ENCODE assay signal across 30 cellular contexts in genomic region chr6:112199001-112199403, GRCh38. TPM values are rescaled to one million over a fixed set of nuclear protein-coding genes. Genes with fewer than 3 reads are reported as not detected.
DNase-seq lines count a peak whose midpoint lies in the region; ATAC-seq, FAIRE-seq and TF ChIP-seq lines count a peak whose summit lies in the region.
"Had no signal": no experiment of that assay in that cellular context is flagged by ENCODE, and none has a peak within 500 bp of the region (broad histone marks: within the 10 kb centered on the region; RNA-seq: fewer than 3 reads in every experiment).

No MANE protein-coding gene starts in this region.

- H2BK12ac ChIP-seq in H1 (ENCODE audit: low read depth, low read length), result no peak overlapping the region

- intact Hi-C loops in Calu3 (cut with micrococcal nuclease; ENCODE audit: unreplicated experiment), result no loop called here

- no peak overlapping the region for H4K5ac ChIP-seq in H1 (ENCODE audit: insufficient read length, low read depth, low read length)

- TF ChIP-seq POLR2A in H1 (IDR thresholded peaks at IDR 0.05; ENCODE audit: control extremely low read depth in 1 of 2, low read depth in 2 of 2, low read length in 2 of 2), result no peak

- BruUV-seq in Calu3 (replicated peaks; lab: Mats Ljungman, UMichigan), result no TSS peak

- H2BK15ac ChIP-seq in H1 (ENCODE audit: low read length), result no peak overlapping the region

- H3K36me3 Mint-ChIP-seq in Calu3 (ENCODE audit: insufficient read depth, unreplicated experiment) (peaks cover 26% of the 10 kb centered on the region), HFFc6 (ENCODE audit: low read depth) (peaks cover 43% of the 10 kb centered on the region)
- H3K36me3 Mint-ChIP-seq: CD4-positive, alpha-beta memory T cell had no signal

- FAIRE-seq in H1 (lab: Jason Lieb, UNC), result no peak
- FAIRE-seq: frontal cortex, HTR-8/SVneo, pancreas had no signal

- H4K91ac ChIP-seq in H1 (replicated peaks; ENCODE audit: insufficient read length, low read length), result no peak overlapping the region

- peaks cover 0 to 1% (median 0%) of the 10 kb centered on the region in 4 experiments; a peak in 1 of 7 replicates for H3K27me3 ChIP-seq in H1 (replicated peaks in 1 of 4; ENCODE audit: control insufficient read depth in 3 of 4, extremely low read depth in 1 of 4, insufficient read depth in 3 of 4, low read length in 3 of 4)
- H3K27me3 ChIP-seq: left lung, neural progenitor cell, pancreas, thyroid gland, uterus had no signal

- H3K79me1 ChIP-seq in H1 (ENCODE audit: low read depth, low read length), result no peaks in the 10 kb centered on the region

- TF ChIP-seq EP300 in H1 (IDR thresholded peaks at IDR 0.05; ENCODE audit: borderline replicate concordance in 1 of 2, low read depth in 2 of 2, low read length in 2 of 2), result no peak

- H3K36me3 ChIP-seq in H1 (ENCODE audit: control insufficient read depth in 2 of 4, insufficient read depth in 4 of 4, low read length in 3 of 4), result no peaks in the 10 kb centered on the region
- H3K36me3 ChIP-seq: HAP-1, left lung, neural progenitor cell, pancreas, thyroid gland, uterus had no signal

- no peak overlapping the region for H3K18ac ChIP-seq in H1 (ENCODE audit: extremely low read depth, low read length)

- no peak overlapping the region for H2BK120ac ChIP-seq in H1 (replicated peaks; ENCODE audit: low read depth, low read length)

- ATAC-seq in GM18870 (IDR thresholded peaks at IDR 0.05; ENCODE audit: unreplicated experiment), result no peak
- ATAC-seq: K562, left lung, pancreas, PC-3 had no signal

- no peaks in the 10 kb centered on the region for H4K20me1 ChIP-seq in H1 (replicated peaks in 1 of 2; ENCODE audit: control insufficient read depth in 1 of 2, insufficient read depth in 2 of 2, low read length in 2 of 2)

- H3K9me3 ChIP-seq in H1 (ENCODE audit: insufficient read depth in 2 of 2, low read depth in 1 of 2, low read length in 1 of 2), result no peaks in the 10 kb centered on the region
- H3K9me3 ChIP-seq: HAP-1, left lung, pancreas, thyroid gland, uterus had no signal

- peaks cover 40% of the 10 kb centered on the region for H3K4me1 Mint-ChIP-seq in Calu3 (ENCODE audit: low read depth, unreplicated experiment)
- H3K4me1 Mint-ChIP-seq in HFFc6 (ENCODE audit: low read depth), result peaks cover 23% of the 10 kb centered on the region
- H3K4me1 Mint-ChIP-seq: activated CD4-positive, alpha-beta memory T cell treated with anti-CD3 and anti-CD28 coated beads, Interleukin-2, amount 10 ng/mL, durations not matched to agents 7 days and 5 days; CD4-positive, alpha-beta memory T cell had no signal

- no peak overlapping the region for H3K56ac ChIP-seq in H1 (replicated peaks; ENCODE audit: insufficient read length, low read depth, low read length)

- H3K9ac ChIP-seq in H1 (replicated peaks in 1 of 4; ENCODE audit: extremely low read depth in 1 of 4, low read depth in 3 of 4, low read length in 3 of 4), result no peak overlapping the region
- H3K9ac ChIP-seq: neural progenitor cell had no signal

- peaks cover 0 to 2% (median 0%) of the 10 kb centered on the region in 4 experiments; a peak in 2 of 7 replicates for H3K4me1 ChIP-seq in H1 (replicated peaks in 1 of 4; ENCODE audit: control insufficient read depth in 3 of 4, insufficient read depth in 4 of 4, low read length in 3 of 4)
- H3K4me1 ChIP-seq: left lung, pancreas, thyroid gland, uterus had no signal

- no peaks in the 10 kb centered on the region for H3K79me2 ChIP-seq in H1 (ENCODE audit: control insufficient read depth in 1 of 2, insufficient read depth in 2 of 2, low read length in 2 of 2)

- H3K27ac ChIP-seq in H1 (ENCODE audit: low read depth, low read length), result no peak overlapping the region
- H3K27ac ChIP-seq: left lung, neural progenitor cell, pancreas, thyroid gland had no signal

- H3K4ac ChIP-seq in H1 (replicated peaks; ENCODE audit: insufficient read length, low read depth, low read length), result no peak overlapping the region

- CTCF ChIA-PET in Calu3 (lab: Charles Lee) (interaction anchor here (1.1 kb wide), 1 partner anchor 55 kb away, joined by 3 read pairs; no protein-coding TSS in a partner anchor), H1 (lab: Charles Lee; ENCODE audit: partially characterized antibody) (interaction anchor here (0.6 to 3.3 kb wide), 5 partner anchors 9 to 58 kb away, joined by 3 to 20 read pairs (median 4); no protein-coding TSS in a partner anchor)

- H3K4me3 Mint-ChIP-seq in Calu3 (ENCODE audit: low read depth, unreplicated experiment) (peak overlapping the region; percentile 47), HFFc6 (no peak overlapping the region)
- H3K4me3 Mint-ChIP-seq: activated CD4-positive, alpha-beta memory T cell treated with anti-CD3 and anti-CD28 coated beads, Interleukin-2, amount 10 ng/mL, durations not matched to agents 7 days and 5 days; activated T-helper 1 cell treated with anti-CD3 and anti-CD28 coated beads, Interleukin-12 subunit alpha, Interleukin-12 subunit beta, Interleukin-2, Interleukin-4 antibody, amounts not matched to agents 30 ng/mL and 10 ng/mL and 1 ng/mL, durations not matched to agents 14 hours and 24 hours and 36 hours; CD4-positive, alpha-beta memory T cell; neural progenitor cell; stimulated activated naive CD8-positive, alpha-beta T cell treated with anti-CD3 and anti-CD28 coated beads, Interleukin-15, Interleukin-2, amounts not matched to agents 100 ng/mL and 50 ng/mL, for 24 hours had no signal

- no peak for TF ChIP-seq CTCF in Calu3 (IDR thresholded peaks at IDR 0.05; ENCODE audit: unreplicated experiment)
- no peak for TF ChIP-seq CTCF in H1 (IDR thresholded peaks at IDR 0.05; ENCODE audit: control extremely low read depth in 1 of 3, insufficient read depth in 1 of 3, low read depth in 1 of 3, low read length in 3 of 3)
- no peak for TF ChIP-seq CTCF in HFFc6 (IDR thresholded peaks at IDR 0.05)

- H2BK20ac ChIP-seq in H1 (ENCODE audit: low read length), result no peak overlapping the region

- 73% methylated on average over 3 of the region's 3 CpGs; no CpG with 5 or more reads in 1 of the 2 experiments for WGBS in H1 (ENCODE audit: extremely low coverage in 1 of 2, insufficient coverage in 1 of 2, insufficient read length in 1 of 2, insufficient replicate concordance in 2 of 2, low coverage in 1 of 2, low lambda C conversion rate in 2 of 2, missing lambda C conversion rate in 1 of 2), 2 experiments

- no peak overlapping the region for H3K4me3 ChIP-seq in H1 (ENCODE audit: extremely low read depth in 1 of 4, insufficient read depth in 2 of 4, low read depth in 3 of 4, low read length in 4 of 4)
- H3K4me3 ChIP-seq: HAP-1, K562, left lung, neural progenitor cell, pancreas, thyroid gland, uterus had no signal

- H3K14ac ChIP-seq in H1 (ENCODE audit: insufficient read length), result no peak overlapping the region

- no peak overlapping the region for H3K4me2 ChIP-seq in H1 (ENCODE audit: insufficient read depth in 1 of 2, low read depth in 2 of 2, low read length in 2 of 2)
- H3K4me2 ChIP-seq: neural progenitor cell had no signal

- POLR2A ChIA-PET in H1 (lab: Charles Lee; ENCODE audit: partially characterized antibody), result no interaction called here

- H2AK5ac ChIP-seq in H1 (ENCODE audit: low read depth, low read length), result no peak overlapping the region

- no peaks in the 10 kb centered on the region for H3K27me3 Mint-ChIP-seq in Calu3 (ENCODE audit: unreplicated experiment)
- H3K27me3 Mint-ChIP-seq in HFFc6 (ENCODE audit: insufficient read depth), result no peaks in the 10 kb centered on the region

- H2BK5ac ChIP-seq in H1 (ENCODE audit: low read depth, low read length), result no peak overlapping the region

- H4K8ac ChIP-seq in H1 (ENCODE audit: extremely low read depth, insufficient read depth, low read length), result no peak overlapping the region

- H3K27ac Mint-ChIP-seq in Calu3 (ENCODE audit: unreplicated experiment), result peak overlapping the region; percentile 68
- no peak overlapping the region for H3K27ac Mint-ChIP-seq in HFFc6
- H3K27ac Mint-ChIP-seq: activated CD4-positive, alpha-beta memory T cell treated with anti-CD3 and anti-CD28 coated beads, Interleukin-2, amount 10 ng/mL, durations not matched to agents 7 days and 5 days; activated T-helper 1 cell treated with anti-CD3 and anti-CD28 coated beads, Interleukin-12 subunit alpha, Interleukin-12 subunit beta, Interleukin-2, Interleukin-4 antibody, amounts not matched to agents 30 ng/mL and 10 ng/mL and 1 ng/mL, durations not matched to agents 14 hours and 24 hours and 36 hours; CD4-positive, alpha-beta memory T cell; neural progenitor cell; stimulated activated naive CD8-positive, alpha-beta T cell treated with anti-CD3 and anti-CD28 coated beads, Interleukin-15, Interleukin-2, amounts not matched to agents 100 ng/mL and 50 ng/mL, for 24 hours had no signal

- no peak for TF ChIP-seq RAD21 in H1 (IDR thresholded peaks at IDR 0.05 in 1 of 2, conservative IDR thresholded peaks at IDR 0.05 in 1 of 2; ENCODE audit: low read depth in 2 of 2, low read length in 2 of 2)

- H3K23ac ChIP-seq in H1 (ENCODE audit: insufficient read length), result no peak overlapping the region

- H3K9me3 Mint-ChIP-seq in Calu3 (ENCODE audit: low read depth, unreplicated experiment) (no peaks in the 10 kb centered on the region), HFFc6 (peaks cover 4% of the 10 kb centered on the region; the same call in 1 of the 2 replicates)
- H3K9me3 Mint-ChIP-seq: activated CD4-positive, alpha-beta memory T cell treated with anti-CD3 and anti-CD28 coated beads, Interleukin-2, amount 10 ng/mL, durations not matched to agents 7 days and 5 days; stimulated activated naive CD8-positive, alpha-beta T cell treated with anti-CD3 and anti-CD28 coated beads, Interleukin-15, Interleukin-2, amounts not matched to agents 100 ng/mL and 50 ng/mL, for 24 hours had no signal

- H2AFZ ChIP-seq in H1 (ENCODE audit: low read length), result no peak overlapping the region
- H2AFZ ChIP-seq: neural progenitor cell had no signal

- DNase-seq in Calu3 (no peak), NCI-H69 (lab: John Stamatoyannopoulos, UW) (peak; percentile 37), H1 (ENCODE audit: low read depth in 1 of 2, low spot score in 2 of 2) (no peak), islet precursor cell (peak; percentile 69), MV-4-11 (lab: John Stamatoyannopoulos, UW) (no peak), cerebellar cortex (ENCODE audit: low spot score) (no peak), HFFc6 (no peak)
- DNase-seq: activated CD4-positive, alpha-beta memory T cell treated with anti-CD3 and anti-CD28 coated beads, Interleukin-2, amount 10 ng/mL, durations not matched to agents 7 days and 5 days; activated CD8-positive, alpha-beta memory T cell treated with anti-CD3 and anti-CD28 coated beads, Interleukin-2, amount 50 U/mL, for 4 hours; activated naive CD4-positive, alpha-beta T cell treated with Interleukin-2 at 50 U/mL for 16 hours; CD4-positive, alpha-beta memory T cell; cerebellar nuclear complex; hippocampal formation; left lung; NCI-H1092; NCI-H524; pancreas; PC-3; stimulated activated CD4-positive, alpha-beta T cell treated with anti-CD3 and anti-CD28 coated beads, Interleukin-1b, Interleukin-23, amount 100 ng/mL, for 48 hours; thyroid gland; uterus had no signal

- H3K23me2 ChIP-seq in H1 (ENCODE audit: low read depth, low read length), result no peaks in the 10 kb centered on the region; the same call in 1 of the 2 replicates

RNA-seq across cellular contexts. Expression of gene LAMA4, which starts 55.4 kb away (rescaled TPM):
- 85.8 and 89.9 TPM in 2 replicates for total RNA-seq in Calu3 (2022)
- total RNA-seq in H1 (2021; fragmentation: NEBNext Ultra II Directional; extraction: Animal tissue kit (Norgen Biotek cat#: 25700)), result 0.92 and 1.5 TPM in 2 replicates
- 0.95 and 2.0 TPM in 2 replicates for polyA plus RNA-seq in H1 (2011; rRNA removed)
- 1.1 TPM for polyA plus RNA-seq in H1 (2011; cell fraction: cytosol; rRNA removed)
- 2.0 TPM for polyA plus RNA-seq in H1 (2011; cell fraction: nucleus; rRNA removed)
- 0.87 to 1.4 TPM (median 1.1 TPM) in 4 replicates for polyA plus RNA-seq in H1 (2012, experiment 1 of 2)
- 0.71 TPM for polyA plus RNA-seq in H1 (2012, experiment 2 of 2)
- 4.3 TPM for polyA plus RNA-seq in H1 (2013, experiment 1 of 2)
- 4.4 TPM for polyA plus RNA-seq in H1 (2013, experiment 2 of 2)
- polyA minus RNA-seq in H1 (2011; rRNA and poly(A)+ RNA removed), result 1.3 and 2.1 TPM in 2 replicates
- 1.5 TPM for polyA minus RNA-seq in H1 (2011; cell fraction: cytosol; rRNA and poly(A)+ RNA removed)
- 2.7 TPM for polyA minus RNA-seq in H1 (2011; cell fraction: nucleus; rRNA and poly(A)+ RNA removed)
- 100 to 1,000 TPM in 2 of 6 experiments, 10 to 100 TPM in 4; 80.6 to 130 (median 89.8) TPM for total RNA-seq in HFFc6 (2021; fragmentation: NEBNext Ultra II Directional; extraction: Animal tissue kit (Norgen Biotek cat#: 25700))
- total RNA-seq: activated CD4-positive, alpha-beta memory T cell treated with anti-CD3 and anti-CD28 coated beads, Interleukin-2, amount 10 ng/mL, durations not matched to agents 7 days and 5 days; activated T-helper 1 cell treated with anti-CD3 and anti-CD28 coated beads, Interleukin-12 subunit alpha, Interleukin-12 subunit beta, Interleukin-2, Interleukin-4 antibody, amounts not matched to agents 30 ng/mL and 10 ng/mL and 1 ng/mL, durations not matched to agents 14 hours and 24 hours and 36 hours; CD4-positive, alpha-beta memory T cell; T-helper 2 cell treated with Interferon-gamma antibody and Interleukin-4, amounts not matched to agents 100 ng/mL and 5 ng/mL, for 36 hours had no signal
- polyA plus RNA-seq: CD4-positive, alpha-beta memory T cell had no signal

Comparison
In these comparisons a context has a peak if more than half of its experiments do, and no peak if none do; other contexts are left out.
1. DNase-seq: peak in NCI-H69 (single experiment) and islet precursor cell (single experiment); none in Calu3 (single experiment), H1 (0 of 2), MV-4-11 (single experiment), cerebellar cortex (single experiment) and HFFc6 (single experiment).
2. RNA of gene LAMA4, which starts 55.4 kb away (total RNA-seq): 80.6 to 130 TPM in HFFc6 and 85.8 to 89.9 TPM in Calu3; 0.92 to 1.5 TPM in H1; every median in the first group is over 10 times any median in the second.